ENCODE assay signal across 10 cellular contexts in genomic region chr14:68459480-68460136, GRCh38.
DNase-seq lines count a peak whose midpoint lies in the region; ATAC-seq and TF ChIP-seq lines count a peak whose summit lies in the region.
"Had no signal": no experiment of that assay in that cellular context is flagged by ENCODE, and none has a peak within 500 bp of the region (broad histone marks: within the 10 kb centered on the region; RNA-seq: fewer than 3 reads in every experiment).

No MANE protein-coding gene starts in this region.

- WGBS in transverse colon (ENCODE audit: low coverage in 1 of 2), 2 donors = 7 to 54% methylated on average over 3 to 5 of the region's 5 CpGs

- H3K9me3 Mint-ChIP-seq in endothelial cell (ENCODE audit: unreplicated experiment) = no peaks in the 10 kb centered on the region
- H3K9me3 Mint-ChIP-seq in activated CD8-positive, alpha-beta T cell treated with anti-CD3 and anti-CD28 coated beads for 36 hours = peaks cover 11% of the 10 kb centered on the region

- no peak for TF ChIP-seq CTCF in Peyer's patch (IDR thresholded peaks at IDR 0.05)
- TF ChIP-seq CTCF in endothelial cell (IDR thresholded peaks at IDR 0.05; ENCODE audit: unreplicated experiment) = no peak
- TF ChIP-seq CTCF in transverse colon (IDR thresholded peaks at IDR 0.05) = no peak
- no peak for TF ChIP-seq CTCF in activated CD8-positive, alpha-beta T cell treated with anti-CD3 and anti-CD28 coated beads for 36 hours (IDR thresholded peaks at IDR 0.05)

- peaks cover 0 to 5% (median 2%) of the 10 kb centered on the region in 4 donors for H3K9me3 ChIP-seq in Peyer's patch
- peaks cover 4 to 6% of the 10 kb centered on the region in 2 donors for H3K9me3 ChIP-seq in muscle layer of duodenum (ENCODE audit: control insufficient read depth in 1 of 2, low read length in 2 of 2)
- H3K9me3 ChIP-seq in transverse colon = peaks cover 0 to 5% of the 10 kb centered on the region in 2 donors
- H3K9me3 ChIP-seq: ovary had no signal

- peaks cover 29% of the 10 kb centered on the region for H3K4me1 Mint-ChIP-seq in endothelial cell (ENCODE audit: unreplicated experiment)
- peaks cover 5% of the 10 kb centered on the region for H3K4me1 Mint-ChIP-seq in activated CD8-positive, alpha-beta T cell treated with anti-CD3 and anti-CD28 coated beads for 36 hours (ENCODE audit: low read depth)
- H3K4me1 Mint-ChIP-seq: activated CD4-positive, alpha-beta memory T cell treated with anti-CD3 and anti-CD28 coated beads, Interleukin-2, amount 10 ng/mL, durations not matched to agents 7 days and 5 days had no signal

- no peak overlapping the region for H3K4me3 Mint-ChIP-seq in endothelial cell (ENCODE audit: unreplicated experiment)
- no peak overlapping the region for H3K4me3 Mint-ChIP-seq in activated CD8-positive, alpha-beta T cell treated with anti-CD3 and anti-CD28 coated beads for 36 hours
- H3K4me3 Mint-ChIP-seq: activated CD4-positive, alpha-beta memory T cell treated with anti-CD3 and anti-CD28 coated beads, Interleukin-2, amount 10 ng/mL, durations not matched to agents 7 days and 5 days had no signal

- TF ChIP-seq POLR2A in Peyer's patch (IDR thresholded peaks at IDR 0.05) (no peak), transverse colon (IDR thresholded peaks at IDR 0.05) (no peak)

- H3K27me3 ChIP-seq in Peyer's patch = no peaks in the 10 kb centered on the region
- no peaks in the 10 kb centered on the region for H3K27me3 ChIP-seq in muscle layer of duodenum (ENCODE audit: low read depth, low read length)
- H3K27me3 ChIP-seq in transverse colon = no peaks in the 10 kb centered on the region
- H3K27me3 ChIP-seq: ovary had no signal

- H3K4me1 ChIP-seq in Peyer's patch = peaks cover 0 to 16% (median 0%) of the 10 kb centered on the region in 4 donors
- peaks cover 8 to 9% of the 10 kb centered on the region in 2 donors for H3K4me1 ChIP-seq in muscle layer of duodenum (ENCODE audit: control insufficient read depth in 1 of 2, insufficient read depth in 2 of 2, low read length in 2 of 2)
- H3K4me1 ChIP-seq in transverse colon = peaks cover 10 to 27% (median 14%) of the 10 kb centered on the region in 4 donors

- no peaks in the 10 kb centered on the region for H3K27me3 Mint-ChIP-seq in endothelial cell (ENCODE audit: unreplicated experiment)
- no peaks in the 10 kb centered on the region for H3K27me3 Mint-ChIP-seq in activated CD8-positive, alpha-beta T cell treated with anti-CD3 and anti-CD28 coated beads for 36 hours
- H3K27me3 Mint-ChIP-seq: activated CD4-positive, alpha-beta memory T cell treated with anti-CD3 and anti-CD28 coated beads, Interleukin-2, amount 10 ng/mL, durations not matched to agents 7 days and 5 days; IgD-negative memory B cell had no signal

- H3K27ac ChIP-seq in Peyer's patch = peak overlapping the region; percentile 6 to 70 (median 38)
- H3K27ac ChIP-seq in muscle layer of duodenum (ENCODE audit: low read length) = peak overlapping the region; percentile 26
- peak overlapping the region; percentile 45 to 75 (median 58) for H3K27ac ChIP-seq in transverse colon
- H3K27ac ChIP-seq: ovary had no signal

- POLR2A ChIA-PET in activated CD8-positive, alpha-beta T cell treated with anti-CD3 and anti-CD28 coated beads for 36 hours (lab: Charles Lee) = interaction anchor here (0.9 kb wide), 1 partner anchor 357 kb away, joined by 3 read pairs; no protein-coding TSS in a partner anchor

- H3K27ac Mint-ChIP-seq in endothelial cell (ENCODE audit: unreplicated experiment) = peak overlapping the region; percentile 96
- H3K27ac Mint-ChIP-seq in activated CD8-positive, alpha-beta T cell treated with anti-CD3 and anti-CD28 coated beads for 36 hours = no peak overlapping the region
- H3K27ac Mint-ChIP-seq: activated CD4-positive, alpha-beta memory T cell treated with anti-CD3 and anti-CD28 coated beads, Interleukin-2, amount 10 ng/mL, durations not matched to agents 7 days and 5 days had no signal

- H3K36me3 ChIP-seq in Peyer's patch = no peaks in the 10 kb centered on the region
- H3K36me3 ChIP-seq in muscle layer of duodenum (ENCODE audit: control insufficient read depth in 1 of 2, insufficient read depth in 2 of 2, low read length in 2 of 2) = no peaks in the 10 kb centered on the region
- H3K36me3 ChIP-seq in transverse colon = no peaks in the 10 kb centered on the region
- H3K36me3 ChIP-seq: ovary had no signal

- in situ Hi-C loops in transverse colon (cut with MboI; ENCODE audit: low pct_ligation_motif_present in 1 of 4, low pct_unique_long_range_greater_than_20kb in 1 of 4, low sequenced_read_pairs in 3 of 4) = no loop called here

- CTCF ChIA-PET in activated CD8-positive, alpha-beta T cell treated with anti-CD3 and anti-CD28 coated beads for 36 hours (lab: Charles Lee) = interaction anchor here (1.2 to 1.3 kb wide), 2 partner anchors 9 to 14 kb away, joined by 3 to 4 read pairs; no protein-coding TSS in a partner anchor

- no peak for DNase-seq in Peyer's patch
- no peak for DNase-seq in endothelial cell (ENCODE audit: low spot score)
- no peak for DNase-seq in transverse colon
- no peak for DNase-seq in activated CD8-positive, alpha-beta T cell treated with anti-CD3 and anti-CD28 coated beads for 36 hours
- DNase-seq in UCSD-AML1 (lab: John Stamatoyannopoulos, UW; ENCODE audit: unreplicated experiment) = no peak
- no peak for DNase-seq in A172 (ENCODE audit: low spot score)
- DNase-seq: activated CD4-positive, alpha-beta memory T cell treated with anti-CD3 and anti-CD28 coated beads, Interleukin-2, amount 10 ng/mL, durations not matched to agents 7 days and 5 days; ovary had no signal

- H3K4me3 ChIP-seq in Peyer's patch = no peak overlapping the region
- H3K4me3 ChIP-seq in muscle layer of duodenum (ENCODE audit: low read depth in 1 of 2, low read length in 2 of 2) = no peak overlapping the region
- no peak overlapping the region for H3K4me3 ChIP-seq in transverse colon
- H3K4me3 ChIP-seq: ovary had no signal

- no peak for TF ChIP-seq EP300 in transverse colon (IDR thresholded peaks at IDR 0.05; ENCODE audit: low read depth)

- peaks cover 6% of the 10 kb centered on the region for H3K36me3 Mint-ChIP-seq in endothelial cell (ENCODE audit: low read depth, unreplicated experiment)
- H3K36me3 Mint-ChIP-seq in activated CD8-positive, alpha-beta T cell treated with anti-CD3 and anti-CD28 coated beads for 36 hours (ENCODE audit: low read depth) = peaks cover 5% of the 10 kb centered on the region

- ATAC-seq in activated CD8-positive, alpha-beta T cell treated with anti-CD3 and anti-CD28 coated beads for 36 hours = no peak

- intact Hi-C loops in transverse colon (cut with DNase I; ENCODE audit: low total_unique reads) = no loop called here
- intact Hi-C loops in activated CD8-positive, alpha-beta T cell treated with anti-CD3 and anti-CD28 coated beads for 36 hours (cut with micrococcal nuclease) = no loop called here
